Comparison of ENCODE assay signal across 24 cellular contexts in genomic region chr13:79314652-79315051, GRCh38.
"Had no signal": no experiment of that assay in that cellular context is flagged by ENCODE, and none has a peak within 500 bp of the region (broad histone marks: within the 10 kb centered on the region; RNA-seq: fewer than 3 reads in every experiment).

No MANE protein-coding gene starts in this region.

- H3K27ac ChIP-seq: pancreas, uterus, VCaP had no signal

- H3K9me3 ChIP-seq: pancreas, testis, uterus had no signal

- H3K4me3 ChIP-seq: pancreas, smooth muscle cell, testis, uterus had no signal

- H3K27ac Mint-ChIP-seq: activated CD8-positive, alpha-beta T cell treated with anti-CD3 and anti-CD28 coated beads, Interleukin-2, amount 10 ng/mL, durations not matched to agents 7 days and 5 days; activated naive CD4-positive, alpha-beta T cell treated with anti-CD3 and anti-CD28 coated beads, Interleukin-2, amount 50 U/mL, for 72 hours; memory B cell; natural killer cell treated with Interleukin-12 subunit alpha and Interleukin-12 subunit beta and Interleukin-15 and Interleukin-18, amount 100 ng/mL, for 72 hours had no signal

- H3K27me3 ChIP-seq: pancreas, testis, uterus had no signal

- H3K4me2 ChIP-seq: smooth muscle cell had no signal

- H3K27me3 Mint-ChIP-seq: memory B cell; natural killer cell treated with Interleukin-12 subunit alpha and Interleukin-12 subunit beta and Interleukin-15 and Interleukin-18, amount 100 ng/mL, for 72 hours had no signal

- FAIRE-seq: bronchial epithelial cell, keratinocyte had no signal

- H3K9me3 Mint-ChIP-seq: activated naive CD4-positive, alpha-beta T cell treated with anti-CD3 and anti-CD28 coated beads, Interleukin-2, amount 50 U/mL, for 72 hours; memory B cell; natural killer cell treated with Interleukin-12 subunit alpha and Interleukin-12 subunit beta and Interleukin-15 and Interleukin-18, amount 100 ng/mL, for 72 hours had no signal

- H3K36me3 ChIP-seq: pancreas, uterus had no signal

- H3K4me1 Mint-ChIP-seq: memory B cell had no signal

- H3K4me1 ChIP-seq: uterus had no signal

- H3K4me3 Mint-ChIP-seq: activated CD8-positive, alpha-beta T cell treated with anti-CD3 and anti-CD28 coated beads, Interleukin-2, amount 10 ng/mL, durations not matched to agents 7 days and 5 days; memory B cell; natural killer cell treated with Interleukin-12 subunit alpha and Interleukin-12 subunit beta and Interleukin-15 and Interleukin-18, amount 100 ng/mL, for 72 hours had no signal

- ATAC-seq: activated CD4-positive, CD25-positive, alpha-beta regulatory T cell treated with anti-CD3 and anti-CD28 coated beads, Interleukin-2, amount 50 U/mL, for 24 hours; activated CD8-positive, alpha-beta T cell treated with anti-CD3 and anti-CD28 coated beads, Interleukin-2, amount 10 ng/mL, durations not matched to agents 7 days and 5 days; activated naive CD4-positive, alpha-beta T cell treated with anti-CD3 and anti-CD28 coated beads, Interleukin-2, amount 50 U/mL, for 72 hours; natural killer cell treated with Interleukin-12 subunit alpha and Interleukin-12 subunit beta and Interleukin-15 and Interleukin-18, amount 100 ng/mL, for 72 hours; pancreas; sciatic nerve had no signal

- DNase-seq: activated CD4-positive, alpha-beta T cell treated with anti-CD3 and anti-CD28 coated beads, Interleukin-2, amount 50 U/mL, for 1 hour; activated CD8-positive, alpha-beta T cell treated with anti-CD3 and anti-CD28 coated beads, Interleukin-2, amount 10 ng/mL, durations not matched to agents 7 days and 5 days; activated gamma-delta T cell treated with Interleukin-2 at 50 U/mL for 16 hours; activated T-cell treated with anti-CD3 and anti-CD28 coated beads, Interleukin-2, amount 50 U/mL, for 1 hour; effector CD4-positive, alpha-beta T cell; erythroblast; foreskin fibroblast; pancreas; stimulated activated CD4-positive, alpha-beta T cell treated with anti-CD3 and anti-CD28 coated beads, Interleukin-15, amount 100 ng/mL, for 24 hours; stimulated activated CD8-positive, alpha-beta memory T cell treated with anti-CD3 and anti-CD28 coated beads, Interleukin-4, amount 100 ng/mL, for 48 hours; stimulated activated naive CD4-positive, alpha-beta T cell; T1000; testis; trophoblast cell; uterus had no signal
